Comparison of ENCODE assay signal across 1 cellular context in the genomic region with DNA sequence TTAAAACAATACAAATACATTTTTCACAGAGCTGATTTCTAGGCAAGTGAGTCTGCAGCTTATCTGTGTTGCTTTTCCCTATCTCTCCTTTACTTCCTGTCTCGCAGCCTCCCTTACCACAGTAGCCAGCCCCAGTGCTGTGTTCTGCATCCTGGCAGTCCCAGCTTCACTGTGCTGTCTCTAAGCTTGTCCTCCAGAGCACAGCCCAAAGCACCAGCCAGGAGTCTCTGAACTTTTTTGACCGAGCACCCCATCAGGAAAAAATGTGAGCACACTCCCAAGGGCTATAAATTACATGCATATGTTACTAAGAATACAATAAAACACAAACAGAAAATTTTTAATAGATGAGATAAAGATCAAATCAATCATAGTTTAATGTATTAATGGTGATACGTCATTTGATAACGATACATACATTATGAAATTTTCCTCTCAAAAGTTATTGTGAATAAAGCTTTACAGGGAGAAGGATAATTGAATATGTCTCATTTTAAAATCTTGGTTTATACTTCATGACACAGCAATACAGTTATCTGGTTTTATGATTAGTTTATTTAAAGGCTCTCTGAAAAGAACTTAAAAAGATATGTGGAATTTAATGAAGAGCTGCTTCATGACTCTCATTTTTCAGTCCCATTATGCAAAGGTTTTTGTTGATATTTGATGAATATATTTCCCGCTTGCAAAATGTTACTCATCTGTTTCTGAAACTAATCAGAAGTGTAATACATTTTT.
A peak's percentile ranks its signal among the peaks of the same experiment; 100 is the strongest.
TF ChIP-seq lines count a peak whose summit lies in the region.

No MANE protein-coding gene starts in this region.

TF ChIP-seq in K562, 482 proteins besides CTCF, POLR2A, EP300 and RAD21 (continued from another document and continues in another):
- TF ChIP-seq, protein P1, sequence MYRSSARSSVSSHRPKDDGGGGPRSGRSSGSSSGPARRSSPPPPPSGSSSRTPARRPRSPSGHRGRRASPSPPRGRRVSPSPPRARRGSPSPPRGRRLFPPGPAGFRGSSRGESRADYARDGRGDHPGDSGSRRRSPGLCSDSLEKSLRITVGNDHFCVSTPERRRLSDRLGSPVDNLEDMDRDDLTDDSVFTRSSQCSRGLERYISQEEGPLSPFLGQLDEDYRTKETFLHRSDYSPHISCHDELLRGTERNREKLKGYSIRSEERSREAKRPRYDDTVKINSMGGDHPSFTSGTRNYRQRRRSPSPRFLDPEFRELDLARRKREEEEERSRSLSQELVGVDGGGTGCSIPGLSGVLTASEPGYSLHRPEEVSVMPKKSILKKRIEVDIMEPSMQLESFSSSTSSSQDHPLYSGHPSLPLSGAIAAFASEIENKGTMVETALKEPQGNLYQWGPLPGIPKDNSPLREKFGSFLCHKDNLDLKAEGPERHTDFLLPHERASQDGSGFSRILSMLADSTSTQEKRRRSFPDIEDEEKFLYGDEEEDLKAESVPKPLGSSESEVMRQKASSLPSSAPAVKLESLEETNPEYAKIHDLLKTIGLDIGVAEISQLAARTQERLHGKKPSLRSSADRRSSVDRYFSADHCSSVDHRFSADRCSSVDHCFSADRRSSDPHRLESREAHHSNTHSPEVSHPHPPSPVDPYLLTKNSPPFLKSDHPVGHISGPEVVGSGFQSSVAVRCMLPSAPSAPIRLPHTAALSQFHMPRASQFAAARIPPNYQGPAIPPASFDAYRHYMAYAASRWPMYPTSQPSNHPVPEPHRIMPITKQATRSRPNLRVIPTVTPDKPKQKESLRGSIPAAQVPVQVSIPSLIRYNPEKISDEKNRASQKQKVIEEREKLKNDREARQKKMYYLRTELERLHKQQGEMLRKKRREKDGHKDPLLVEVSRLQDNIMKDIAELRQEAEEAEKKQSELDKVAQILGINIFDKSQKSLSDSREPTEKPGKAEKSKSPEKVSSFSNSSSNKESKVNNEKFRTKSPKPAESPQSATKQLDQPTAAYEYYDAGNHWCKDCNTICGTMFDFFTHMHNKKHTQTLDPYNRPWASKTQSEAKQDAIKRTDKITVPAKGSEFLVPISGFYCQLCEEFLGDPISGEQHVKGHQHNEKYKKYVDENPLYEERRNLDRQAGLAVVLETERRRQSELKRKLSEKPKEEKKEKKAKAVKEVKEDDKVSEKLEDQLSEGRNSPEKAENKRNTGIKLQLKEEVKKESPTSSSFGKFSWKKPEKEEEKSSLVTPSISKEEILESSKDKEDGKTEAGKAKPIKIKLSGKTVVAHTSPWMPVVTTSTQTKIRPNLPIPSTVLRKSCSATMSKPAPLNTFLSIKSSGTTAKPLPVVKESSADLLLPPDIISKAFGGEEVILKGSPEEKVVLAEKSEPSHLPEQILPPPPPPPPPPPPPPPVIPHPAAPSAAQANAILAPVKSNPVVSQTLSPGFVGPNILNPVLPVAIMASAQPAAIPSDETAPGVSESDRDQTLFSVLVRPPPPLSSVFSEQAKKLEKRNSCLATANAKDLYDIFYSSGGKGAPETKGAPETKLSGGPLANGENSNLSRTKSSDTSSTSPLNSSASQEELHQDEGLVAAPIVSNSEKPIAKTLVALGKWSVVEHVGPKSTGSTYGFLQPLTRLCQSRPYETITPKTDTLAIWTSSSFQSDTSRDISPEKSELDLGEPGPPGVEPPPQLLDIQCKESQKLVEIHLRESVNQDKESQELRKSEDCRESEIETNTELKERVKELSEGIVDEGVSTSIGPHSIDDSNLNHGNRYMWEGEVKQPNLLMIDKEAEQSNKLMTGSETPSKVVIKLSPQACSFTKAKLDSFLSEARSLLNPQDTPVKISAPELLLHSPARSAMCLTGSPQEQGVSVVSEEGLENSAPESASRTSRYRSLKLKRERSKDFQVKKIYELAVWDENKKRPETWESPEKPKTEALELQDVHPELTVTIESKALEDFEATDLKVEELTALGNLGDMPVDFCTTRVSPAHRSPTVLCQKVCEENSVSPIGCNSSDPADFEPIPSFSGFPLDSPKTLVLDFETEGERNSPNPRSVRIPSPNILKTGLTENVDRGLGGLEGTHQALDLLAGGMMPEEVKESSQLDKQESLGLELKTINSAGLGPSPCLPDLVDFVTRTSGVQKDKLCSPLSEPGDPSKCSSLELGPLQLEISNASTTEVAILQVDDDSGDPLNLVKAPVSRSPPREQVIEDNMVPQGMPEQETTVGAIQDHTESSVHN (IDR thresholded peaks at IDR 0.05; ENCODE audit: borderline replicate concordance in 1 of 2, low read depth in 1 of 2) = 0 out of 4 replicates have a peak, but pooled peaks of 1 of the 2 experiments have one; percentile 36
- no peak for TF ChIP-seq EWSR1 (IDR thresholded peaks at IDR 0.05; ENCODE audit: borderline replicate concordance, low read depth, partially characterized antibody)
- no peak for TF ChIP-seq ZC3H8 (IDR thresholded peaks at IDR 0.05)
- TF ChIP-seq, protein P2, sequence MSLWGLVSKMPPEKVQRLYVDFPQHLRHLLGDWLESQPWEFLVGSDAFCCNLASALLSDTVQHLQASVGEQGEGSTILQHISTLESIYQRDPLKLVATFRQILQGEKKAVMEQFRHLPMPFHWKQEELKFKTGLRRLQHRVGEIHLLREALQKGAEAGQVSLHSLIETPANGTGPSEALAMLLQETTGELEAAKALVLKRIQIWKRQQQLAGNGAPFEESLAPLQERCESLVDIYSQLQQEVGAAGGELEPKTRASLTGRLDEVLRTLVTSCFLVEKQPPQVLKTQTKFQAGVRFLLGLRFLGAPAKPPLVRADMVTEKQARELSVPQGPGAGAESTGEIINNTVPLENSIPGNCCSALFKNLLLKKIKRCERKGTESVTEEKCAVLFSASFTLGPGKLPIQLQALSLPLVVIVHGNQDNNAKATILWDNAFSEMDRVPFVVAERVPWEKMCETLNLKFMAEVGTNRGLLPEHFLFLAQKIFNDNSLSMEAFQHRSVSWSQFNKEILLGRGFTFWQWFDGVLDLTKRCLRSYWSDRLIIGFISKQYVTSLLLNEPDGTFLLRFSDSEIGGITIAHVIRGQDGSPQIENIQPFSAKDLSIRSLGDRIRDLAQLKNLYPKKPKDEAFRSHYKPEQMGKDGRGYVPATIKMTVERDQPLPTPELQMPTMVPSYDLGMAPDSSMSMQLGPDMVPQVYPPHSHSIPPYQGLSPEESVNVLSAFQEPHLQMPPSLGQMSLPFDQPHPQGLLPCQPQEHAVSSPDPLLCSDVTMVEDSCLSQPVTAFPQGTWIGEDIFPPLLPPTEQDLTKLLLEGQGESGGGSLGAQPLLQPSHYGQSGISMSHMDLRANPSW (CRISPR knock-in tag; IDR thresholded peaks at IDR 0.05) = no peak
- no peak for TF ChIP-seq ZNF3 (CRISPR knock-in tag; IDR thresholded peaks at IDR 0.05)
- TF ChIP-seq MAZ (CRISPR knock-in tag; conservative IDR thresholded peaks at IDR 0.05 in 1 of 2, IDR thresholded peaks at IDR 0.05 in 1 of 2) = no peak
- no peak for TF ChIP-seq RBFOX2 (IDR thresholded peaks at IDR 0.05; ENCODE audit: low read depth, low read length)
- no peak for TF ChIP-seq SP2 (IDR thresholded peaks at IDR 0.05; ENCODE audit: extremely low read depth, low read depth, low read length, poor library complexity, severe bottlenecking)
- TF ChIP-seq ZNF445 (CRISPR knock-in tag; IDR thresholded peaks at IDR 0.05; ENCODE audit: low read depth) = no peak
- peak; percentile 92 for TF ChIP-seq DPF2 (IDR thresholded peaks at IDR 0.05)
- TF ChIP-seq BHLHE40 (IDR thresholded peaks at IDR 0.05; ENCODE audit: low read length) = no peak
- no peak for TF ChIP-seq BCL6 (CRISPR knock-in tag; IDR thresholded peaks at IDR 0.05)
- TF ChIP-seq ZFP91 (CRISPR knock-in tag; IDR thresholded peaks at IDR 0.05) = no peak
- no peak for TF ChIP-seq HMGN3 (IDR thresholded peaks at IDR 0.05; ENCODE audit: borderline replicate concordance, extremely low read depth, insufficient read length, low read depth, low read length)
- no peak for TF ChIP-seq HSF4 (CRISPR knock-in tag; IDR thresholded peaks at IDR 0.05; ENCODE audit: borderline replicate concordance)
- TF ChIP-seq NR2C1 (IDR thresholded peaks at IDR 0.05) = no peak
- TF ChIP-seq NR2C1 (tag; IDR thresholded peaks at IDR 0.05) = no peak
- peak; percentile 30; the same call in 1 of the 2 replicates for TF ChIP-seq SUPT5H (IDR thresholded peaks at IDR 0.05)
- no peak for TF ChIP-seq ZNF12 (CRISPR knock-in tag; IDR thresholded peaks at IDR 0.05)
- TF ChIP-seq KDM1A (IDR thresholded peaks at IDR 0.05) = peak in 1 of 2 experiments; percentile 27; a peak in 2 of 4 replicates
- no peak for TF ChIP-seq PATZ1 (CRISPR knock-in tag; IDR thresholded peaks at IDR 0.05; ENCODE audit: borderline replicate concordance)
- TF ChIP-seq FOSL1 (tag; conservative IDR thresholded peaks at IDR 0.05) = no peak
- no peak for TF ChIP-seq TCF15 (CRISPR knock-in tag; IDR thresholded peaks at IDR 0.05)
- no peak for TF ChIP-seq ZNF518B (CRISPR knock-in tag; IDR thresholded peaks at IDR 0.05)
- peak; percentile 8 for TF ChIP-seq MEIS2 (IDR thresholded peaks at IDR 0.05; ENCODE audit: partially characterized antibody)
- TF ChIP-seq PHF21A (IDR thresholded peaks at IDR 0.05; ENCODE audit: borderline replicate concordance, low read depth) = no peak
- TF ChIP-seq RAD51 (IDR thresholded peaks at IDR 0.05; ENCODE audit: borderline replicate concordance, low read depth) = no peak
- no peak for TF ChIP-seq ZNF121 (CRISPR knock-in tag; conservative IDR thresholded peaks at IDR 0.05)
- TF ChIP-seq, protein P3, sequence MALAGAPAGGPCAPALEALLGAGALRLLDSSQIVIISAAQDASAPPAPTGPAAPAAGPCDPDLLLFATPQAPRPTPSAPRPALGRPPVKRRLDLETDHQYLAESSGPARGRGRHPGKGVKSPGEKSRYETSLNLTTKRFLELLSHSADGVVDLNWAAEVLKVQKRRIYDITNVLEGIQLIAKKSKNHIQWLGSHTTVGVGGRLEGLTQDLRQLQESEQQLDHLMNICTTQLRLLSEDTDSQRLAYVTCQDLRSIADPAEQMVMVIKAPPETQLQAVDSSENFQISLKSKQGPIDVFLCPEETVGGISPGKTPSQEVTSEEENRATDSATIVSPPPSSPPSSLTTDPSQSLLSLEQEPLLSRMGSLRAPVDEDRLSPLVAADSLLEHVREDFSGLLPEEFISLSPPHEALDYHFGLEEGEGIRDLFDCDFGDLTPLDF (CRISPR knock-in tag; IDR thresholded peaks at IDR 0.05) = no peak
- TF ChIP-seq ZBTB17 (CRISPR knock-in tag; IDR thresholded peaks at IDR 0.05) = no peak
- TF ChIP-seq ATF7 (IDR thresholded peaks at IDR 0.05) = peak; percentile 31; the same call in 1 of the 2 replicates
